ENCODE assay signal across 17 cellular contexts in the genomic region with DNA sequence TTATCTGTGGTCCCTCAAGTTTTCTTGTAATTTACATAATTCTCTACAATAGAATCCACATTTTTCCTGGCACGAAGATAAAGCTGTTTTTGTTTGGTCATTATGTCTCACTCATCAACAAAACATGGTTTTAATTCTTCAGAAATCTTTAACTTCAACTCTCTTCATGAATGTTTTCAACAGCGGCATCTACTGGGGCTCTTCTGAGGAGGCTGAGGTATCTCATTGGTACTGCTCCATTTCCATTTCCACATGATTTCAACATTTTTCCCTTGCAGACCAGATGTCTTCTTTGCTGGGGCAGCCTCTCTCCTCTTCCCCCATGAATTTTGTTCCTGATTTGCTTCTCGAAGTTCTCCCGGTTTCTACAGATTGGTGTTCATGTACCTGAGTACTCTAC. TPM values are rescaled to one million over a fixed set of nuclear protein-coding genes. Genes with fewer than 3 reads are reported as not detected.
A peak's percentile ranks its signal among the peaks of the same experiment; 100 is the strongest.
DNase-seq lines count a peak whose midpoint lies in the region; TF ChIP-seq lines count a peak whose summit lies in the region.
"Had no signal": no experiment of that assay in that cellular context is flagged by ENCODE, and none has a peak within 500 bp of the region (broad histone marks: within the 10 kb centered on the region; RNA-seq: fewer than 3 reads in every experiment).

No MANE protein-coding gene starts in this region.

- peak; percentile 62 for DNase-seq in AG20443 (ENCODE audit: low spot score)
- no peak for DNase-seq in HFFc6
- DNase-seq in dedifferentiated amniotic fluid mesenchymal stem cell (ENCODE audit: extremely low spot score), result peak; percentile 28
- no peak for DNase-seq in spleen
- no peak for DNase-seq in T-helper 1 cell
- no peak for DNase-seq in MM.1S
- DNase-seq in germinal center (ENCODE audit: low spot score), result no peak
- DNase-seq in PC-9, result no peak
- DNase-seq: DND-41, GOT3, NCI-H1092 treated with DMSO at 0.1 percent for 48 hours, NCI-H1694 treated with DMSO at 0.1 percent for 48 hours, NCI-H2107, NCI-H226 had no signal

- no peak overlapping the region for H3K9ac ChIP-seq in MM.1S (ENCODE audit: low read length)
- H3K9ac ChIP-seq: KMS-11 had no signal

- H3K27me3 Mint-ChIP-seq in HFFc6 (ENCODE audit: insufficient read depth), result no peaks in the 10 kb centered on the region

- H3K36me3 Mint-ChIP-seq in HFFc6 (ENCODE audit: low read depth), result no peaks in the 10 kb centered on the region

- POLR2A ChIA-PET in PC-9 (lab: Charles Lee; ENCODE audit: unreplicated experiment), result no interaction called here

- H3K4me2 ChIP-seq in MM.1S (ENCODE audit: low read depth, low read length) (no peak overlapping the region), PC-9 (no peak overlapping the region)
- H3K4me2 ChIP-seq: A549, KMS-11 had no signal

- no peak overlapping the region for H2AFZ ChIP-seq in MM.1S (ENCODE audit: low read length)
- no peak overlapping the region for H2AFZ ChIP-seq in PC-9

- H3K27ac Mint-ChIP-seq in HFFc6, result no peak overlapping the region

- no peaks in the 10 kb centered on the region for H3K36me3 ChIP-seq in spleen
- no peaks in the 10 kb centered on the region for H3K36me3 ChIP-seq in MM.1S (replicated peaks; ENCODE audit: insufficient read depth, low read length)
- no peaks in the 10 kb centered on the region for H3K36me3 ChIP-seq in PC-9 (ENCODE audit: low read depth)

- no TSS peak for BruUV-seq in PC-9 (replicated peaks; lab: Mats Ljungman, UMichigan)

- H3K9me2 ChIP-seq in MM.1S (replicated peaks; ENCODE audit: insufficient read depth, low read length), result no peaks in the 10 kb centered on the region
- H3K9me2 ChIP-seq in PC-9 (ENCODE audit: insufficient read depth), result no peaks in the 10 kb centered on the region

- H3K4me3 Mint-ChIP-seq in HFFc6, result no peak overlapping the region

- H3K4me3 ChIP-seq in spleen, result no peak overlapping the region
- H3K4me3 ChIP-seq in MM.1S (ENCODE audit: low read length), result no peak overlapping the region
- H3K4me3 ChIP-seq in PC-9, result no peak overlapping the region
- H3K4me3 ChIP-seq: A549 had no signal

- H3K27me3 ChIP-seq in spleen (replicated peaks in 1 of 7), result no peaks in the 10 kb centered on the region
- H3K27me3 ChIP-seq in MM.1S (replicated peaks; ENCODE audit: insufficient read depth, low read length), result no peaks in the 10 kb centered on the region
- H3K27me3 ChIP-seq in PC-9 (ENCODE audit: insufficient read depth, low read depth), result no peaks in the 10 kb centered on the region

- CTCF ChIA-PET in PC-9 (lab: Charles Lee), result no interaction called here

- intact Hi-C loops in spleen (cut with DNase I; ENCODE audit: low total_unique reads) (no loop called here), PC-9 (cut with micrococcal nuclease; ENCODE audit: unreplicated experiment) (no loop called here)

- TF ChIP-seq CTCF in HFFc6 (IDR thresholded peaks at IDR 0.05) (peak; percentile 44; the same call in 1 of the 2 replicates), spleen (IDR thresholded peaks at IDR 0.05 in 8 of 11, conservative IDR thresholded peaks at IDR 0.05 in 3 of 11) (no peak), MM.1S (IDR thresholded peaks at IDR 0.05; ENCODE audit: low read length) (no peak), PC-9 (conservative IDR thresholded peaks at IDR 0.05) (no peak)

- no peaks in the 10 kb centered on the region for H3K9me3 Mint-ChIP-seq in HFFc6

- TF ChIP-seq POLR2A in spleen (IDR thresholded peaks at IDR 0.05), result no peak

- H3F3A ChIP-seq in MM.1S (ENCODE audit: insufficient read depth, low read length) (no peaks in the 10 kb centered on the region), PC-9 (ENCODE audit: insufficient read depth, low read depth) (no peaks in the 10 kb centered on the region)

- H3K4me1 Mint-ChIP-seq in HFFc6 (ENCODE audit: low read depth), result peaks cover 9% of the 10 kb centered on the region; the same call in 1 of the 2 replicates

- H4K20me1 ChIP-seq in MM.1S (ENCODE audit: insufficient read depth, low read length) (no peaks in the 10 kb centered on the region), PC-9 (ENCODE audit: insufficient read depth) (no peaks in the 10 kb centered on the region)

- H3K27ac ChIP-seq in spleen (peak overlapping the region in 5 of 8 donors; percentile 2 to 77 (median 71)), MM.1S (ENCODE audit: low read length) (no peak overlapping the region), PC-9 (no peak overlapping the region)
- H3K27ac ChIP-seq: A549, C4-2B, KMS-11 had no signal

- H3K4me1 ChIP-seq in spleen, result peaks cover 0 to 31% (median 16%) of the 10 kb centered on the region in 6 donors
- no peaks in the 10 kb centered on the region for H3K4me1 ChIP-seq in MM.1S (ENCODE audit: low read length)
- H3K4me1 ChIP-seq in PC-9 (replicated peaks; ENCODE audit: insufficient read depth), result no peaks in the 10 kb centered on the region
- H3K4me1 ChIP-seq: A549 had no signal

- WGBS in spleen, 5 donors, result 71 to 93% (median 87%) methylated on average over 4 of the region's 4 CpGs

- H3K79me2 ChIP-seq in MM.1S (ENCODE audit: low read length) (no peaks in the 10 kb centered on the region), PC-9 (ENCODE audit: low read depth) (no peaks in the 10 kb centered on the region)

- H3K9me3 ChIP-seq in spleen (no peaks in the 10 kb centered on the region), MM.1S (replicated peaks; ENCODE audit: insufficient read depth, low read length) (no peaks in the 10 kb centered on the region), PC-9 (ENCODE audit: insufficient read depth, low read depth) (no peaks in the 10 kb centered on the region)
- H3K9me3 ChIP-seq: A549 had no signal

RNA-seq across cellular contexts. Expression of a gene that starts 5.8 kb away (rescaled TPM):
- total RNA-seq in HFFc6 (2021; fragmentation: NEBNext Ultra II Directional; extraction: Animal tissue kit (Norgen Biotek cat#: 25700)), result 1 to 10 TPM; 4.6 to 6.0 (median 5.3) TPM
- total RNA-seq in spleen (10 to 100 TPM in 4 of 7 donors, 1 to 10 TPM in 3; 6.9 to 14.9 (median 11.1) TPM), PC-9 (2021) (3.9 and 4.1 TPM in 2 replicates)
- polyA plus RNA-seq in spleen, result 1 to 10 TPM; 2.8 to 4.7 (median 3.4) TPM

Comparison
In these comparisons a context has a peak if more than half of its experiments do, and no peak if none do; other contexts are left out.
1. DNase-seq: peak in AG20443 (single experiment) and dedifferentiated amniotic fluid mesenchymal stem cell (single experiment); none in HFFc6 (single experiment), spleen (single experiment), T-helper 1 cell (0 of 5), MM.1S (single experiment), germinal center (single experiment) and PC-9 (0 of 2).
2. H3K27ac ChIP-seq: peak in spleen (5 of 8); none in MM.1S (single experiment) and PC-9 (single experiment).